In the genomic region with DNA sequence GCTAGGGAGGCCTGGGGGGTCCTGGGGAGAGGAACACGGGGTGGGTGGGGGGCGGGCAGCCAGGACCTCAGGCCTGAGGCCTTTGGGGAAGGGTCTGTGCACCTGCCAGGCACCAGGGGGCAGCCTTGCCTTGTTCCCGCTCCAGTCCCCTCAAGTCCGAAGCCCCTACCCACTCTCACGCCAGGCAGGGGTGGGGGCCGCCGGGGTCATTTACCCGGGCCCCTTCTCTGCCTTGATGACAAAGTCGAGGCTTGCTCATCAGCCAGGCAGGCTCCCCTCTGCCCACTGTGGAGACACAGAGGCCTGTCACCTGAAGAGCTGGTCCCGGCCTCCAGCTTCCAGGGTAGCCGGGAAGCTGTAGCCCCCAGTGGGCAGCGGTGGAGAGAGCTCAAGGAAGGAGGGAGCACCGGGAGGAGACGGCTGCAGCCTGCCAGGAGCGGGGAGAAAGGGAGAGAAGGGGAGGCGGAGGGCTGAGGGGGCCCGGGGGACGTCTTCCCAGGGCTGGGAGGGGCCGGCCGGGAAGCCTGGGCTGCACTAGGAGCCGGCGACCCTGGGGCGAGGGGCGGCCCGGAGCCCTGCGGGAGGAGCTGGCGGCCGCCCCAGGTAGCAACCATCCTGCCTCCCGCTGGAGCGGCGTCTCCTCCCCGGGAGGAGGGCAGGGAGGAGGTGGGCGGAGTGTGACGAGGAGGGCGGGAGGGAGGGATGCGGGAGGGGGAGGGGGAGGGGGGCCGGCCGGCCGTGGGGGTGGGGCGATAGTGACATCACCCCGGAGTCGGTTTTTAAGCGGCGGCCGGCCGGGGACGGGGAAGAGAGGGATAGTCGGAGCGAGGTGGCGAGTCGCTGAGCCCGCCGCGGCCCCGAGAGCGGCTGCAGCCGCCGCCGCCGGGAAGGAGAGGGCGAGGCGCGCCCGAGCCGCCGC, we compare ENCODE assay signal across 1 cellular context.
TF ChIP-seq lines count a peak whose summit lies in the region.

SLC6A8 (plus strand) TSS at position 806 of the 919 bp plus-strand sequence. CDS start 649 bp downstream, outside the sequence.

TF ChIP-seq in HepG2, 621 proteins besides CTCF, POLR2A, EP300 and RAD21 (continued from another document):
- peak; percentile 13; the same call in 1 of the 2 replicates for TF ChIP-seq ZNF687 (CRISPR knock-in tag; IDR thresholded peaks at IDR 0.05)
- TF ChIP-seq RARG (CRISPR knock-in tag; IDR thresholded peaks at IDR 0.05; ENCODE audit: low read depth): no peak
- 0 out of 2 replicates have a peak, but pooled peaks have one; percentile 35 for TF ChIP-seq ZSCAN25 (CRISPR knock-in tag; IDR thresholded peaks at IDR 0.05)
- peak; percentile 25; the same call in 1 of the 2 replicates for TF ChIP-seq PATZ1 (CRISPR knock-in tag; IDR thresholded peaks at IDR 0.05)
- TF ChIP-seq, protein P1, sequence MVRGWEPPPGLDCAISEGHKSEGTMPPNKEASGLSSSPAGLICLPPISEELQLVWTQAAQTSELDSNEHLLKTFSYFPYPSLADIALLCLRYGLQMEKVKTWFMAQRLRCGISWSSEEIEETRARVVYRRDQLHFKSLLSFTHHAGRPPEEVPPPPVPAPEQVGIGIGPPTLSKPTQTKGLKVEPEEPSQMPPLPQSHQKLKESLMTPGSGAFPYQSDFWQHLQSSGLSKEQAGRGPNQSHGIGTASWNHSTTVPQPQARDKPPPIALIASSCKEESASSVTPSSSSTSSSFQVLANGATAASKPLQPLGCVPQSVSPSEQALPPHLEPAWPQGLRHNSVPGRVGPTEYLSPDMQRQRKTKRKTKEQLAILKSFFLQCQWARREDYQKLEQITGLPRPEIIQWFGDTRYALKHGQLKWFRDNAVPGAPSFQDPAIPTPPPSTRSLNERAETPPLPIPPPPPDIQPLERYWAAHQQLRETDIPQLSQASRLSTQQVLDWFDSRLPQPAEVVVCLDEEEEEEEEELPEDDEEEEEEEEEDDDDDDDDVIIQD (CRISPR knock-in tag; IDR thresholded peaks at IDR 0.05; ENCODE audit: low read depth): no peak
- peak; percentile 56 for TF ChIP-seq POLR2AphosphoS5 (IDR thresholded peaks at IDR 0.05; ENCODE audit: low read depth, low read length)
- peak; percentile 31 for TF ChIP-seq HNRNPK (IDR thresholded peaks at IDR 0.05; ENCODE audit: low read depth, low read length, poor library complexity, severe bottlenecking)
- TF ChIP-seq, protein P2, sequence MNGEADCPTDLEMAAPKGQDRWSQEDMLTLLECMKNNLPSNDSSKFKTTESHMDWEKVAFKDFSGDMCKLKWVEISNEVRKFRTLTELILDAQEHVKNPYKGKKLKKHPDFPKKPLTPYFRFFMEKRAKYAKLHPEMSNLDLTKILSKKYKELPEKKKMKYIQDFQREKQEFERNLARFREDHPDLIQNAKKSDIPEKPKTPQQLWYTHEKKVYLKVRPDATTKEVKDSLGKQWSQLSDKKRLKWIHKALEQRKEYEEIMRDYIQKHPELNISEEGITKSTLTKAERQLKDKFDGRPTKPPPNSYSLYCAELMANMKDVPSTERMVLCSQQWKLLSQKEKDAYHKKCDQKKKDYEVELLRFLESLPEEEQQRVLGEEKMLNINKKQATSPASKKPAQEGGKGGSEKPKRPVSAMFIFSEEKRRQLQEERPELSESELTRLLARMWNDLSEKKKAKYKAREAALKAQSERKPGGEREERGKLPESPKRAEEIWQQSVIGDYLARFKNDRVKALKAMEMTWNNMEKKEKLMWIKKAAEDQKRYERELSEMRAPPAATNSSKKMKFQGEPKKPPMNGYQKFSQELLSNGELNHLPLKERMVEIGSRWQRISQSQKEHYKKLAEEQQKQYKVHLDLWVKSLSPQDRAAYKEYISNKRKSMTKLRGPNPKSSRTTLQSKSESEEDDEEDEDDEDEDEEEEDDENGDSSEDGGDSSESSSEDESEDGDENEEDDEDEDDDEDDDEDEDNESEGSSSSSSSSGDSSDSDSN (CRISPR knock-in tag; IDR thresholded peaks at IDR 0.05): peak; percentile 24; the same call in 1 of the 2 replicates
- no peak for TF ChIP-seq CCAR2 (optimal IDR thresholded peaks at IDR 0.05; ENCODE audit: low read depth, low read length)
- TF ChIP-seq RBFOX2 (IDR thresholded peaks at IDR 0.05; ENCODE audit: low read depth, low read length): peak; percentile 76; the same call in 1 of the 2 replicates
- TF ChIP-seq, protein P3, sequence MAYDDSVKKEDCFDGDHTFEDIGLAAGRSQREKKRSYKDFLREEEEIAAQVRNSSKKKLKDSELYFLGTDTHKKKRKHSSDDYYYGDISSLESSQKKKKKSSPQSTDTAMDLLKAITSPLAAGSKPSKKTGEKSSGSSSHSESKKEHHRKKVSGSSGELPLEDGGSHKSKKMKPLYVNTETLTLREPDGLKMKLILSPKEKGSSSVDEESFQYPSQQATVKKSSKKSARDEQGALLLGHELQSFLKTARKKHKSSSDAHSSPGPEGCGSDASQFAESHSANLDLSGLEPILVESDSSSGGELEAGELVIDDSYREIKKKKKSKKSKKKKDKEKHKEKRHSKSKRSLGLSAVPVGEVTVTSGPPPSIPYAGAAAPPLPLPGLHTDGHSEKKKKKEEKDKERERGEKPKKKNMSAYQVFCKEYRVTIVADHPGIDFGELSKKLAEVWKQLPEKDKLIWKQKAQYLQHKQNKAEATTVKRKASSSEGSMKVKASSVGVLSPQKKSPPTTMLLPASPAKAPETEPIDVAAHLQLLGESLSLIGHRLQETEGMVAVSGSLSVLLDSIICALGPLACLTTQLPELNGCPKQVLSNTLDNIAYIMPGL (CRISPR knock-in tag; IDR thresholded peaks at IDR 0.05; ENCODE audit: borderline replicate concordance in 1 of 2, low read depth in 1 of 2): peak in 1 of 2 experiments; percentile 30; a peak in 1 of 4 replicates
